ENCODE assay signal across 1 cellular context in the genomic region with DNA sequence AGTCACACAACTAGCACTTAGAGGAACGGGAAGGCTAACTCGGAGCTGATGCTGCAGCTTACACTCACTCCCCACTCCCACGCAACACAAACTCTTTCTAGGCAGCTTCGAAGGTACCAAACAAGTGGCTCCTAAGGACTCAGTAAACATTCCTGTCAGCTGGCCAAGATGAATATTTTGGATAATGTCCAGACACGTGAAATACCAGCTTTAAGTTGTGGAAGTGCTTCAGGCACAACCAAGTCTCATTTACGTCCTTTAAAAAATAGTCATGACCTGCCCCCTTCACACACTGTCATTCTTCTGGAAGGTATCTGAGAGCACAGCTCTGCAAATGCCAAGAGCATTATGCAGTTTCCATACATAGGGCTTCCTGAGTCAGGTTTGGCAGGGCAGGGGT.
TF ChIP-seq lines count a peak whose summit lies in the region.

No MANE protein-coding gene starts in this region.

TF ChIP-seq in SK-N-SH, 30 proteins besides CTCF, POLR2A, EP300 and RAD21 (continued from another document):
- TF ChIP-seq, protein P1, sequence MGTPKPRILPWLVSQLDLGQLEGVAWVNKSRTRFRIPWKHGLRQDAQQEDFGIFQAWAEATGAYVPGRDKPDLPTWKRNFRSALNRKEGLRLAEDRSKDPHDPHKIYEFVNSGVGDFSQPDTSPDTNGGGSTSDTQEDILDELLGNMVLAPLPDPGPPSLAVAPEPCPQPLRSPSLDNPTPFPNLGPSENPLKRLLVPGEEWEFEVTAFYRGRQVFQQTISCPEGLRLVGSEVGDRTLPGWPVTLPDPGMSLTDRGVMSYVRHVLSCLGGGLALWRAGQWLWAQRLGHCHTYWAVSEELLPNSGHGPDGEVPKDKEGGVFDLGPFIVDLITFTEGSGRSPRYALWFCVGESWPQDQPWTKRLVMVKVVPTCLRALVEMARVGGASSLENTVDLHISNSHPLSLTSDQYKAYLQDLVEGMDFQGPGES (IDR thresholded peaks at IDR 0.05; ENCODE audit: low read depth, low read length) = no peak
- TF ChIP-seq, protein P2, sequence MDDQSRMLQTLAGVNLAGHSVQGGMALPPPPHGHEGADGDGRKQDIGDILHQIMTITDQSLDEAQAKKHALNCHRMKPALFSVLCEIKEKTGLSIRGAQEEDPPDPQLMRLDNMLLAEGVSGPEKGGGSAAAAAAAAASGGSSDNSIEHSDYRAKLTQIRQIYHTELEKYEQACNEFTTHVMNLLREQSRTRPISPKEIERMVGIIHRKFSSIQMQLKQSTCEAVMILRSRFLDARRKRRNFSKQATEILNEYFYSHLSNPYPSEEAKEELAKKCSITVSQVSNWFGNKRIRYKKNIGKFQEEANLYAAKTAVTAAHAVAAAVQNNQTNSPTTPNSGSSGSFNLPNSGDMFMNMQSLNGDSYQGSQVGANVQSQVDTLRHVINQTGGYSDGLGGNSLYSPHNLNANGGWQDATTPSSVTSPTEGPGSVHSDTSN (IDR thresholded peaks at IDR 0.05) = no peak
- no peak for TF ChIP-seq YY1 (IDR thresholded peaks at IDR 0.05; ENCODE audit: low read depth)
- no peak for TF ChIP-seq MXI1 (IDR thresholded peaks at IDR 0.05; ENCODE audit: low read depth, low read length)
- no peak for TF ChIP-seq FOXM1 (IDR thresholded peaks at IDR 0.05; ENCODE audit: low read depth)
- TF ChIP-seq ELF1 (IDR thresholded peaks at IDR 0.05) = no peak
